In the genomic region with DNA sequence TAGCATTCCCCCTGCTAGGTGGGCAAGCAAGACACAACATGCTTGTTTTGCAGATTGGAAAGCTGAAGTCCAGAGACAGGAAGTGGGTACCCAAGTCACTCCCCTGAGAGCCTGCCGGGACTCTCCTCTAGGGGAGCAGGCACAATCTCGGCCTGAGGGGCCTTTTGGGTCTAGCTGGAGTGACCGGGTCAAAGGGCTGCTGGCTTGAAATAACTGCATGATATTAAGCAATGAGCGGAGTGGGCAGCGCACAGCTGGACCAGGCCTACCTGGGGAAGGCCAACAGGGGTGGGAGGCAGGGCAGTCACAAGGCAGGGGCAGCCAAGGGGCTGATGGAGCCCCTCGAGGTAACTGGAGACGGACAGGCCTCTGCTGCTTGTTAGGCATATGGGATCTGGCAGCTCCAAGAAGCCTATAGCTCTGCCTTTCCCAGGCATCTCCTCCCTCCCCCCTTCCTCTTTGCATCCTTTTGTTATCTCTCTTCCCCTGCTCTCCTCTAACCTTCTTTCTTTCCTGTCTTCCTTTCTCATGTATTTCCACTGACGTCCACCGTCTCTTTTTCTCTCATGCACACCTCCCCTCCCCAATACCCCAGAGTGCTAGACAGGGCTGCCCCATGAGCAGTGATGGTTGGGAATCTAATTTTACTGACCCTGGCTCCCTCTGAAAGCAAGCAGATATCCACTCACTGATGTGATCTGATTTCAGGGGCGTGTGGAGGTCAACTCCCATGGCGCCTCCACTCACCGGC, we compare ENCODE assay signal across 1 cellular context.
A peak's percentile ranks its signal among the peaks of the same experiment; 100 is the strongest.
TF ChIP-seq lines count a peak whose summit lies in the region.

No MANE protein-coding gene starts in this region.

TF ChIP-seq in H1, 55 proteins besides CTCF, POLR2A, EP300 and RAD21:
- TF ChIP-seq POLR2AphosphoS5 (IDR thresholded peaks at IDR 0.05; ENCODE audit: low read depth, low read length) = no peak
- peak; percentile 19 for TF ChIP-seq ASH2L (IDR thresholded peaks at IDR 0.05; ENCODE audit: low read length)
- TF ChIP-seq EGR1 (IDR thresholded peaks at IDR 0.05; ENCODE audit: borderline replicate concordance, low read depth, low read length) = no peak
- peak; percentile 30; the same call in 1 of the 2 replicates for TF ChIP-seq RBBP5 (IDR thresholded peaks at IDR 0.05; ENCODE audit: borderline replicate concordance, low read depth, low read length)
